In genomic region chr1:233664254-233664653, GRCh38 we compare ENCODE assay signal across 25 cellular contexts. TPM values are rescaled to one million over a fixed set of nuclear protein-coding genes. Genes with fewer than 3 reads are reported as not detected.
A peak's percentile ranks its signal among the peaks of the same experiment; 100 is the strongest.
DNase-seq lines count a peak whose midpoint lies in the region; ATAC-seq and TF ChIP-seq lines count a peak whose summit lies in the region.
"Had no signal": no experiment of that assay in that cellular context is flagged by ENCODE, and none has a peak within 500 bp of the region (broad histone marks: within the 10 kb centered on the region; RNA-seq: fewer than 3 reads in every experiment).

No MANE protein-coding gene starts in this region.

- WGBS in H9 (ENCODE audit: extremely low coverage, insufficient read length, low lambda C conversion rate) = no CpG with 5 or more reads among the region's 5 CpGs
- WGBS in esophagus muscularis mucosa = 85% methylated on average over 5 of the region's 5 CpGs

- no peak overlapping the region for H3K23ac ChIP-seq in H9 (ENCODE audit: insufficient read length, low read depth, low read length)

- in situ Hi-C loops in ACHN (cut with HindIII; ENCODE audit: low pct_ligation_motif_present, low pct_unique_long_range_greater_than_20kb, low sequenced_read_pairs) = no loop called here

- no peak overlapping the region for H3K4me3 Mint-ChIP-seq in H9
- no peak overlapping the region for H3K4me3 Mint-ChIP-seq in WTC11

- no peak overlapping the region for H3K18ac ChIP-seq in H9 (ENCODE audit: insufficient read length, low read depth, low read length)

- H3K4me1 Mint-ChIP-seq in H9 (peaks cover 6 to 11% of the 10 kb centered on the region in 2 experiments; a peak in 3 of 4 replicates), WTC11 (peaks cover 6% of the 10 kb centered on the region; the same call in 1 of the 2 replicates)
- H3K4me1 Mint-ChIP-seq: naive B cell had no signal

- intact Hi-C loops in esophagus muscularis mucosa (cut with DNase I) = no loop called here

- POLR2A ChIA-PET in WTC11 (lab: Charles Lee) = interaction anchor here (1.1 kb wide), 1 partner anchor 28 kb away, joined by 3 read pairs; no protein-coding TSS in a partner anchor

- no peak overlapping the region for H2BK15ac ChIP-seq in H9 (ENCODE audit: low read depth, low read length)

- H3K79me2 ChIP-seq in H9 (ENCODE audit: insufficient read depth, low read length) = no peaks in the 10 kb centered on the region

- H3K79me1 ChIP-seq in H9 (ENCODE audit: insufficient read depth, low read depth, low read length, poor library complexity, severe bottlenecking) = no peaks in the 10 kb centered on the region

- no peak overlapping the region for H2BK20ac ChIP-seq in H9 (ENCODE audit: low read depth, low read length, poor library complexity, severe bottlenecking)

- H2AFZ ChIP-seq in H9 (ENCODE audit: low read length) = no peak overlapping the region

- no peak overlapping the region for H3K4ac ChIP-seq in H9 (ENCODE audit: low read depth, low read length)

- no peak overlapping the region for H3K56ac ChIP-seq in H9 (ENCODE audit: insufficient read length, low read depth, low read length)

- H3K36me3 ChIP-seq in right atrium auricular region (peaks cover 13% of the 10 kb centered on the region), esophagus muscularis mucosa (peaks cover 0 to 7% (median 0%) of the 10 kb centered on the region in 4 donors)
- H3K36me3 ChIP-seq: HAP-1, suprapubic skin had no signal

- H3K27ac Mint-ChIP-seq in H9 (peak overlapping the region in 2 of 3 experiments; percentile 2 to 84; a peak in 2 of 7 replicates), WTC11 (peak overlapping the region; percentile 22; the same call in 1 of the 2 replicates)
- H3K27ac Mint-ChIP-seq: activated naive CD4-positive, alpha-beta T cell treated with anti-CD3 and anti-CD28 coated beads, Interleukin-2, amount 50 U/mL, for 72 hours; naive B cell had no signal

- no peak overlapping the region for H2BK5ac ChIP-seq in H9 (ENCODE audit: insufficient read length, low read length)

- no peak for TF ChIP-seq POLR2A in esophagus muscularis mucosa (IDR thresholded peaks at IDR 0.05; ENCODE audit: low read depth)

- H3K4me2 ChIP-seq in H9 (ENCODE audit: insufficient read depth, insufficient read length, low read length) = no peak overlapping the region

- no peaks in the 10 kb centered on the region for H3K4me1 ChIP-seq in H9 (ENCODE audit: insufficient read depth, low read length)
- H3K4me1 ChIP-seq in right atrium auricular region = peaks cover 0 to 5% of the 10 kb centered on the region in 2 donors
- no peaks in the 10 kb centered on the region for H3K4me1 ChIP-seq in esophagus muscularis mucosa
- H3K4me1 ChIP-seq: HAP-1 had no signal

- H3K36me3 Mint-ChIP-seq in H9 (ENCODE audit: insufficient read depth in 1 of 3, low read depth in 3 of 3) = peaks cover 7 to 14% (median 10%) of the 10 kb centered on the region in 3 experiments; a peak in 6 of 7 replicates
- peaks cover 20% of the 10 kb centered on the region for H3K36me3 Mint-ChIP-seq in WTC11
- H3K36me3 Mint-ChIP-seq: activated naive CD4-positive, alpha-beta T cell treated with anti-CD3 and anti-CD28 coated beads, Interleukin-2, amount 50 U/mL, for 72 hours; naive B cell had no signal

- peak; percentile 47 for DNase-seq in ACHN
- no peak for DNase-seq in H9
- DNase-seq in WTC11 (ENCODE audit: low spot score) = no peak
- no peak for DNase-seq in right atrium auricular region (ENCODE audit: low spot score)
- DNase-seq in activated T-cell treated with anti-CD3 and anti-CD28 coated beads, Interleukin-2, amount 50 U/mL, for 1 hour = no peak
- DNase-seq in esophagus muscularis mucosa (ENCODE audit: extremely low spot score) = no peak
- no peak for DNase-seq in COR-L47 (lab: John Stamatoyannopoulos, UW)
- DNase-seq: activated CD8-positive, alpha-beta memory T cell treated with anti-CD3 and anti-CD28 coated beads for 24 hours; cortex of kidney; DMS53; hippocampal formation; KBM-7; mesendoderm; naive B cell; NCI-H1092 treated with DMSO at 0.1 percent for 48 hours; NCI-H2081 treated with DMSO at 0.1 percent for 48 hours; NCI-H69; SHP77 treated with DMSO at 0.1 percent for 48 hours had no signal

- no peak overlapping the region for H2BK12ac ChIP-seq in H9 (ENCODE audit: insufficient read length, low read depth, low read length)

- H3K4me3 ChIP-seq in right atrium auricular region (no peak overlapping the region), esophagus muscularis mucosa (no peak overlapping the region)
- H3K4me3 ChIP-seq: GM12878, HAP-1, suprapubic skin had no signal

- ATAC-seq in WTC11 = no peak
- no peak for ATAC-seq in GM21360 (IDR thresholded peaks at IDR 0.05; ENCODE audit: unreplicated experiment)
- ATAC-seq: activated naive CD4-positive, alpha-beta T cell treated with anti-CD3 and anti-CD28 coated beads, Interleukin-2, amount 50 U/mL, for 72 hours; GM12878; sciatic nerve had no signal

- H2AK5ac ChIP-seq in H9 (ENCODE audit: insufficient read length, low read length) = no peak overlapping the region

- H3K9me3 ChIP-seq in H9 (ENCODE audit: control insufficient read depth, low read depth, low read length) = no peaks in the 10 kb centered on the region
- H3K9me3 ChIP-seq in right atrium auricular region = no peaks in the 10 kb centered on the region
- no peaks in the 10 kb centered on the region for H3K9me3 ChIP-seq in esophagus muscularis mucosa
- H3K9me3 ChIP-seq: HAP-1, suprapubic skin had no signal

- no peak overlapping the region for H4K91ac ChIP-seq in H9 (ENCODE audit: insufficient read length, low read depth, low read length)

- no peak overlapping the region for H3K9ac ChIP-seq in H9 (ENCODE audit: extremely low read depth, insufficient read length, low read length)

- no peak overlapping the region for H3T11ph ChIP-seq in H9 (ENCODE audit: low read length)

- H3K27me3 Mint-ChIP-seq in H9 (ENCODE audit: low read depth) = no peaks in the 10 kb centered on the region
- no peaks in the 10 kb centered on the region for H3K27me3 Mint-ChIP-seq in WTC11 (ENCODE audit: low read depth)
- H3K27me3 Mint-ChIP-seq: naive B cell had no signal

- CTCF ChIA-PET in WTC11 (lab: Charles Lee) = no interaction called here

- no peaks in the 10 kb centered on the region for H3K27me3 ChIP-seq in H9 (ENCODE audit: insufficient read depth, low read length)
- H3K27me3 ChIP-seq in right atrium auricular region = no peaks in the 10 kb centered on the region
- no peaks in the 10 kb centered on the region for H3K27me3 ChIP-seq in esophagus muscularis mucosa
- H3K27me3 ChIP-seq: suprapubic skin had no signal

- no peaks in the 10 kb centered on the region for H4K20me1 ChIP-seq in H9 (ENCODE audit: control insufficient read depth, insufficient read depth, insufficient read length)

- no peaks in the 10 kb centered on the region for H3K9me3 Mint-ChIP-seq in H9
- H3K9me3 Mint-ChIP-seq in WTC11 = no peaks in the 10 kb centered on the region

- no peak for TF ChIP-seq EP300 in esophagus muscularis mucosa (IDR thresholded peaks at IDR 0.05)

- H3K27ac ChIP-seq in H9 (ENCODE audit: insufficient read length, low read depth, low read length) = no peak overlapping the region
- peak overlapping the region; percentile 80 to 93 for H3K27ac ChIP-seq in right atrium auricular region
- no peak overlapping the region for H3K27ac ChIP-seq in esophagus muscularis mucosa (replicated peaks in 1 of 4)
- H3K27ac ChIP-seq: suprapubic skin had no signal

- no peak overlapping the region for H2BK120ac ChIP-seq in H9 (ENCODE audit: low read depth, low read length, poor library complexity, severe bottlenecking)

- no peaks in the 10 kb centered on the region for H3K23me2 ChIP-seq in H9 (ENCODE audit: insufficient read length, low read depth, low read length, poor library complexity, severe bottlenecking)

- no peak overlapping the region for H4K8ac ChIP-seq in H9 (replicated peaks; ENCODE audit: insufficient read length, low read depth, low read length)

- H3K14ac ChIP-seq in H9 (ENCODE audit: insufficient read depth, low read length) = no peak overlapping the region

- no peak overlapping the region for H4K5ac ChIP-seq in H9 (ENCODE audit: insufficient read length, low read depth, low read length)

- TF ChIP-seq CTCF in H9 (conservative IDR thresholded peaks at IDR 0.05) = no peak
- TF ChIP-seq CTCF in WTC11 (IDR thresholded peaks at IDR 0.05) = no peak
- no peak for TF ChIP-seq CTCF in right atrium auricular region (IDR thresholded peaks at IDR 0.05)
- TF ChIP-seq CTCF in esophagus muscularis mucosa (IDR thresholded peaks at IDR 0.05) = no peak

TF ChIP-seq in WTC11, 78 proteins besides CTCF, POLR2A, EP300 and RAD21 (continues in another document):
- TF ChIP-seq TP53 (CRISPR knock-in tag; IDR thresholded peaks at IDR 0.05) (no peak), NR1H2 (CRISPR knock-in tag; IDR thresholded peaks at IDR 0.05) (no peak), RELA (CRISPR knock-in tag; IDR thresholded peaks at IDR 0.05; ENCODE audit: borderline replicate concordance) (no peak), SMAD3 (CRISPR knock-in tag; IDR thresholded peaks at IDR 0.05; ENCODE audit: borderline replicate concordance) (no peak), ZMAT4 (CRISPR knock-in tag; IDR thresholded peaks at IDR 0.05) (no peak), ZNF671 (CRISPR knock-in tag; IDR thresholded peaks at IDR 0.05) (no peak), HMGA2 (CRISPR knock-in tag; IDR thresholded peaks at IDR 0.05) (no peak), USF2 (CRISPR knock-in tag; IDR thresholded peaks at IDR 0.05) (no peak), ZNF121 (CRISPR knock-in tag; IDR thresholded peaks at IDR 0.05) (no peak), KAT7 (CRISPR knock-in tag; IDR thresholded peaks at IDR 0.05; ENCODE audit: borderline replicate concordance) (no peak)

RNA-seq across cellular contexts. Expression of gene KCNK1, which starts 50.3 kb away (rescaled TPM):
- 9.3 and 9.9 TPM in 2 replicates for total RNA-seq in H9 (2021)
- total RNA-seq in WTC11 (2021) = 12.8 to 13.3 TPM (median 13.3 TPM) in 3 replicates
- total RNA-seq in right atrium auricular region = 10 to 100 TPM; 42.3 to 54.2 TPM
- 1 to 10 TPM; 1.2 to 2.8 (median 1.7) TPM for total RNA-seq in esophagus muscularis mucosa
- total RNA-seq: osteocyte had no signal

Comparison
In these comparisons a context has a peak if more than half of its experiments do, and no peak if none do; other contexts are left out.
1. H3K27ac ChIP-seq: peak in right atrium auricular region (2 of 2); none in H9 (single experiment) and esophagus muscularis mucosa (0 of 4).